Comparison of ENCODE assay signal across 15 cellular contexts in genomic region chr13:110238795-110239194, GRCh38.
A peak's percentile ranks its signal among the peaks of the same experiment; 100 is the strongest.
DNase-seq lines count a peak whose midpoint lies in the region; ATAC-seq and TF ChIP-seq lines count a peak whose summit lies in the region.
"Had no signal": no experiment of that assay in that cellular context is flagged by ENCODE, and none has a peak within 500 bp of the region (broad histone marks: within the 10 kb centered on the region; RNA-seq: fewer than 3 reads in every experiment).

No MANE protein-coding gene starts in this region.

- peaks cover 35% of the 10 kb centered on the region for H3K36me3 Mint-ChIP-seq in endodermal cell (ENCODE audit: low read depth)

- peaks cover 92% of the 10 kb centered on the region for H3K79me2 ChIP-seq in smooth muscle cell (ENCODE audit: low read depth)

- peaks cover 90% of the 10 kb centered on the region for H4K20me1 ChIP-seq in smooth muscle cell (ENCODE audit: low read depth)

- H3K4me2 ChIP-seq in smooth muscle cell = peak overlapping the region; percentile 68

- H3K9me3 ChIP-seq in endodermal cell (ENCODE audit: control insufficient read depth, low read length) (no peaks in the 10 kb centered on the region), left lung (no peaks in the 10 kb centered on the region), smooth muscle cell (replicated peaks; ENCODE audit: low read depth) (no peaks in the 10 kb centered on the region)

- ATAC-seq in left lung (peak; percentile 45), HG03025 (IDR thresholded peaks at IDR 0.05; ENCODE audit: low FRiP score, unreplicated experiment) (no peak)
- ATAC-seq: activated CD8-positive, alpha-beta T cell treated with anti-CD3 and anti-CD28 coated beads, Interleukin-2, amount 10 ng/mL, durations not matched to agents 7 days and 5 days; GM12878 had no signal

- no peaks in the 10 kb centered on the region for H3K9me3 Mint-ChIP-seq in endodermal cell
- H3K9me3 Mint-ChIP-seq: activated T-helper 2 cell treated with anti-CD3 and anti-CD28 coated beads, Interferon-gamma antibody, Interleukin-2, Interleukin-4, amounts not matched to agents 10 μg/mL and 5 μg/mL and 100 μg/mL, durations not matched to agents 14 hours and 24 hours and 36 hours had no signal

- DNase-seq in AG20443 (ENCODE audit: low spot score) = peak; percentile 43
- DNase-seq in endodermal cell = no peak
- no peak for DNase-seq in left lung
- DNase-seq in smooth muscle cell (lab: John Stamatoyannopoulos, UW; ENCODE audit: unreplicated experiment) = no peak
- no peak for DNase-seq in activated T-cell treated with anti-CD3 and anti-CD28 coated beads, Interleukin-2, amount 50 U/mL, for 1 hour
- no peak for DNase-seq in NCI-H1694 treated with DMSO at 0.1 percent for 48 hours (lab: John Stamatoyannopoulos, UW)
- no peak for DNase-seq in A172 (ENCODE audit: low spot score)
- DNase-seq: activated CD8-positive, alpha-beta T cell treated with anti-CD3 and anti-CD28 coated beads, Interleukin-2, amount 10 ng/mL, durations not matched to agents 7 days and 5 days; amniotic stem cell; NCI-H82 had no signal

- H3K9ac ChIP-seq in endodermal cell (ENCODE audit: extremely low read depth, low read length, poor library complexity, severe bottlenecking) = no peak overlapping the region
- H3K9ac ChIP-seq in smooth muscle cell (ENCODE audit: low read depth) = no peak overlapping the region

- peaks cover 7% of the 10 kb centered on the region for H3K4me1 ChIP-seq in endodermal cell (ENCODE audit: control insufficient read depth, insufficient read depth, low read length)
- H3K4me1 ChIP-seq in left lung = peaks cover 18 to 27% of the 10 kb centered on the region in 2 donors
- H3K4me1 ChIP-seq in smooth muscle cell (ENCODE audit: low read depth) = peaks cover 14% of the 10 kb centered on the region

- no peaks in the 10 kb centered on the region for H3K27me3 ChIP-seq in endodermal cell (ENCODE audit: control insufficient read depth, insufficient read depth, low read length, poor library complexity, severe bottlenecking)
- peaks cover 0 to 7% of the 10 kb centered on the region in 2 donors for H3K27me3 ChIP-seq in left lung
- H3K27me3 ChIP-seq in smooth muscle cell (ENCODE audit: low read depth) = no peaks in the 10 kb centered on the region

- H3K4me3 ChIP-seq in endodermal cell (ENCODE audit: low read length) (peak overlapping the region; percentile 2), left lung (no peak overlapping the region), smooth muscle cell (no peak overlapping the region)
- H3K4me3 ChIP-seq: GM12878 had no signal

- 60 to 100% methylated on average over 1 of the region's 1 CpG for WGBS in endodermal cell (ENCODE audit: insufficient coverage in 1 of 2, insufficient read length in 1 of 2), 2 experiments
- 14% methylated on average over 1 of the region's 1 CpG for WGBS in smooth muscle cell (ENCODE audit: low lambda C conversion rate)

- H2AFZ ChIP-seq in smooth muscle cell (ENCODE audit: low read depth) = no peak overlapping the region

- H3K4me3 Mint-ChIP-seq in endodermal cell = no peak overlapping the region
- H3K4me3 Mint-ChIP-seq: activated CD8-positive, alpha-beta T cell treated with anti-CD3 and anti-CD28 coated beads, Interleukin-2, amount 10 ng/mL, durations not matched to agents 7 days and 5 days had no signal

- intact Hi-C loops in left lung (cut with DNase I) = loop anchor here (10.0 kb wide), 1 partner anchor 176 kb away; no protein-coding TSS in a partner anchor

- TF ChIP-seq CTCF in endodermal cell (conservative IDR thresholded peaks at IDR 0.05) = no peak
- no peak for TF ChIP-seq CTCF in left lung (IDR thresholded peaks at IDR 0.05)
- no peak for TF ChIP-seq CTCF in smooth muscle cell (IDR thresholded peaks at IDR 0.05; ENCODE audit: borderline replicate concordance, insufficient read depth, poor library complexity, severe bottlenecking)

- H3K36me3 ChIP-seq in endodermal cell (ENCODE audit: control insufficient read depth, insufficient read depth, low read length) (peaks cover 84% of the 10 kb centered on the region), left lung (peaks cover 0 to 5% of the 10 kb centered on the region in 2 donors), smooth muscle cell (ENCODE audit: low read depth) (peaks cover 5% of the 10 kb centered on the region)

- peaks cover 23% of the 10 kb centered on the region for H3K4me1 Mint-ChIP-seq in endodermal cell

- no peak overlapping the region for H3K27ac ChIP-seq in endodermal cell (ENCODE audit: low read depth, low read length)
- H3K27ac ChIP-seq in left lung = no peak overlapping the region
- peak overlapping the region; percentile 72 for H3K27ac ChIP-seq in smooth muscle cell (ENCODE audit: low read depth)
- H3K27ac ChIP-seq: epithelial cell of prostate, VCaP had no signal

- H3K27me3 Mint-ChIP-seq in endodermal cell (ENCODE audit: insufficient read depth) = no peaks in the 10 kb centered on the region

- peaks cover 84% of the 10 kb centered on the region for H3F3A ChIP-seq in smooth muscle cell (ENCODE audit: low read depth)

- no peak overlapping the region for H3K27ac Mint-ChIP-seq in endodermal cell
- H3K27ac Mint-ChIP-seq: activated CD8-positive, alpha-beta T cell treated with anti-CD3 and anti-CD28 coated beads, Interleukin-2, amount 10 ng/mL, durations not matched to agents 7 days and 5 days; activated T-helper 2 cell treated with anti-CD3 and anti-CD28 coated beads, Interferon-gamma antibody, Interleukin-2, Interleukin-4, amounts not matched to agents 10 μg/mL and 5 μg/mL and 100 μg/mL, durations not matched to agents 14 hours and 24 hours and 36 hours had no signal
